ENCODE assay signal across 8 cellular contexts in the genomic region with DNA sequence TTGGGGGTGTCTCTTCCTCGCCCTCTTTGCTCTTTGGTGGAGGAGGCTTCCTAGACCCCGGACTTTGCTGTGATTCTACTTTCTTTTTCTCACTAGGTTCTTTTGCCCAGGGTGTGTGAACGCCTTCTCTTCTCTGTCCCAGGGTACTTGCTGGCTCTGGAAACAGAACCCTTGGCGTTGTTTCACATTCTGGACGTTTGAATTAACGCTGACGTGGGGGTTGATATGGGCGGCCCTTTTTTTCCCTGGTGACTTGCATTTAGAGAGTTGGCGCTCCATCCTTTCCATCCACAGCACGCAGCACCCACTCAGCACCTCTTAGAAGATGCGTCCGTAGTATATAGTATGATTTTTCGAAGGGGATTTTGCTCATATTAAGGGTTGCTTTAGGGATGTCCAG. TPM values are rescaled to one million over a fixed set of nuclear protein-coding genes. Genes with fewer than 3 reads are reported as not detected.
DNase-seq lines count a peak whose midpoint lies in the region; ATAC-seq and TF ChIP-seq lines count a peak whose summit lies in the region.
"Not testable (repeated sequence)": the region's sequence is repeated elsewhere in the genome, so short reads cannot be mapped to it uniquely, and the experiment has no call there.

No MANE protein-coding gene starts in this region.

- not testable (repeated sequence) for H3K9me3 Mint-ChIP-seq in activated CD8-positive, alpha-beta T cell treated with anti-CD3 and anti-CD28 coated beads for 36 hours

- peak overlapping the region; percentile 94 for H3K27ac Mint-ChIP-seq in activated CD8-positive, alpha-beta T cell treated with anti-CD3 and anti-CD28 coated beads for 36 hours

- TF ChIP-seq POLR2A in lower leg skin (IDR thresholded peaks at IDR 0.05); transverse colon (IDR thresholded peaks at IDR 0.05): not testable (repeated sequence)

- TF ChIP-seq CTCF in activated CD8-positive, alpha-beta T cell treated with anti-CD3 and anti-CD28 coated beads for 36 hours (IDR thresholded peaks at IDR 0.05); cardiac fibroblast (IDR thresholded peaks at IDR 0.05; ENCODE audit: low read depth, low read length); fibroblast of the aortic adventitia (IDR thresholded peaks at IDR 0.05; ENCODE audit: insufficient read depth, low read length); lower leg skin (IDR thresholded peaks at IDR 0.05); parathyroid adenoma (IDR thresholded peaks at IDR 0.05); transverse colon (IDR thresholded peaks at IDR 0.05): not testable (repeated sequence)

- not testable (repeated sequence) for H3K27me3 ChIP-seq in NT2/D1 (ENCODE audit: insufficient read depth, insufficient read length); parathyroid adenoma (ENCODE audit: control insufficient read depth, insufficient read depth, low read length); transverse colon

- CTCF ChIA-PET in activated CD8-positive, alpha-beta T cell treated with anti-CD3 and anti-CD28 coated beads for 36 hours (lab: Charles Lee) = interaction anchor here (1.4 kb wide), 1 partner anchor 10 kb away, joined by 3 read pairs; no protein-coding TSS in a partner anchor

- H3K4me3 Mint-ChIP-seq in activated CD8-positive, alpha-beta T cell treated with anti-CD3 and anti-CD28 coated beads for 36 hours = peak overlapping the region; percentile 96

- 5 to 10% methylated on average over 13 of the region's 13 CpGs for WGBS in lower leg skin, 2 donors
- 0 to 7% methylated on average over 1 to 13 of the region's 13 CpGs for WGBS in transverse colon (ENCODE audit: low coverage in 1 of 2), 2 donors

- not testable (repeated sequence) for H3K9me3 ChIP-seq in NT2/D1 (ENCODE audit: insufficient read depth, low read length); parathyroid adenoma (ENCODE audit: control insufficient read depth, low read length); transverse colon

- H3K4me3 ChIP-seq in NT2/D1 (ENCODE audit: insufficient read length, low read depth) (peak overlapping the region; percentile 100), cardiac fibroblast (replicated peaks in 1 of 2; ENCODE audit: low read depth in 2 of 2, low read length in 2 of 2) (peak overlapping the region; percentile 97 to 98), fibroblast of the aortic adventitia (ENCODE audit: low read depth, low read length) (peak overlapping the region; percentile 95), lower leg skin (ENCODE audit: low read depth, poor library complexity, severe bottlenecking) (peak overlapping the region; percentile 99), parathyroid adenoma (ENCODE audit: low read depth, low read length) (peak overlapping the region; percentile 77), transverse colon (peak overlapping the region; percentile 88 to 98 (median 95))

- H3K9ac ChIP-seq in NT2/D1 (ENCODE audit: insufficient read length, low read depth) = peak overlapping the region; percentile 100
- H3K9ac ChIP-seq in parathyroid adenoma = not testable (repeated sequence)

- DNase-seq in ELR (ENCODE audit: low read depth) (peak; percentile 28), cardiac fibroblast (ENCODE audit: low read depth in 2 of 2) (peak; percentile 38 to 43), fibroblast of the aortic adventitia (ENCODE audit: low read depth) (peak; percentile 46)
- not testable (repeated sequence) for DNase-seq in NT2/D1 (ENCODE audit: low read depth, low spot score); activated CD8-positive, alpha-beta T cell treated with anti-CD3 and anti-CD28 coated beads for 36 hours; lower leg skin (ENCODE audit: low spot score in 2 of 2); transverse colon

- POLR2A ChIA-PET in activated CD8-positive, alpha-beta T cell treated with anti-CD3 and anti-CD28 coated beads for 36 hours (lab: Charles Lee) = interaction anchor here (0.8 to 1.4 kb wide), 3 partner anchors 9 to 95 kb away, joined by 3 to 12 read pairs (median 4); no protein-coding TSS in a partner anchor

- H3K27ac ChIP-seq in parathyroid adenoma = peak overlapping the region; percentile 56
- peak overlapping the region; percentile 90 to 96 (median 92) for H3K27ac ChIP-seq in transverse colon

- H3K79me2 ChIP-seq in parathyroid adenoma = peaks cover 28% of the 10 kb centered on the region

- peaks cover 19% of the 10 kb centered on the region for H3K36me3 ChIP-seq in NT2/D1 (ENCODE audit: insufficient read depth, insufficient read length, low read length)
- H3K36me3 ChIP-seq in parathyroid adenoma (ENCODE audit: control insufficient read depth, insufficient read depth, low read length); transverse colon: not testable (repeated sequence)

- not testable (repeated sequence) for H3K4me1 ChIP-seq in NT2/D1 (ENCODE audit: insufficient read depth, insufficient read length); parathyroid adenoma
- H3K4me1 ChIP-seq in transverse colon = peaks cover 9 to 35% (median 20%) of the 10 kb centered on the region in 4 donors

- TF ChIP-seq EP300 in transverse colon (IDR thresholded peaks at IDR 0.05; ENCODE audit: low read depth) = not testable (repeated sequence)

- H3K4me2 ChIP-seq in parathyroid adenoma (ENCODE audit: low read length) = peak overlapping the region; percentile 73

- not testable (repeated sequence) for H3K27me3 Mint-ChIP-seq in activated CD8-positive, alpha-beta T cell treated with anti-CD3 and anti-CD28 coated beads for 36 hours

- in situ Hi-C loops in transverse colon (cut with MboI; ENCODE audit: low pct_ligation_motif_present in 1 of 4, low pct_unique_long_range_greater_than_20kb in 1 of 4, low sequenced_read_pairs in 3 of 4) = not testable (repeated sequence)

- intact Hi-C loops in activated CD8-positive, alpha-beta T cell treated with anti-CD3 and anti-CD28 coated beads for 36 hours (cut with micrococcal nuclease); lower leg skin (cut with DNase I; ENCODE audit: low total_unique reads); transverse colon (cut with DNase I; ENCODE audit: low total_unique reads): not testable (repeated sequence)

- ATAC-seq in activated CD8-positive, alpha-beta T cell treated with anti-CD3 and anti-CD28 coated beads for 36 hours = not testable (repeated sequence)

- peaks cover 27% of the 10 kb centered on the region for H3K36me3 Mint-ChIP-seq in activated CD8-positive, alpha-beta T cell treated with anti-CD3 and anti-CD28 coated beads for 36 hours (ENCODE audit: low read depth)

- peak overlapping the region; percentile 84 for H2AFZ ChIP-seq in parathyroid adenoma

- peaks cover 40% of the 10 kb centered on the region for H3K4me1 Mint-ChIP-seq in activated CD8-positive, alpha-beta T cell treated with anti-CD3 and anti-CD28 coated beads for 36 hours (ENCODE audit: low read depth)

RNA-seq across cellular contexts. Expression of a gene that starts 0.7 kb away (rescaled TPM):
- 10 to 100 TPM; 26.0 to 27.3 TPM for total RNA-seq in activated CD8-positive, alpha-beta T cell treated with anti-CD3 and anti-CD28 coated beads for 36 hours
- 14.1 and 16.4 TPM in 2 replicates for total RNA-seq in fibroblast of the aortic adventitia (ENCODE audit: low replicate concordance)
- total RNA-seq in lower leg skin = 10 to 100 TPM; 34.9 to 61.9 (median 51.1) TPM
- total RNA-seq in transverse colon = 100 to 1,000 TPM in 1 of 4 donors, 10 to 100 TPM in 3; 44.2 to 107 (median 60.3) TPM

RNA-seq across cellular contexts. Expression of a gene that starts 37.0 kb away (rescaled TPM):
- total RNA-seq in activated CD8-positive, alpha-beta T cell treated with anti-CD3 and anti-CD28 coated beads for 36 hours = 1 to 10 TPM; 1.2 to 1.4 TPM
- 0.65 and 1.3 TPM in 2 replicates for total RNA-seq in fibroblast of the aortic adventitia (ENCODE audit: low replicate concordance)
- total RNA-seq in lower leg skin = 1 to 10 TPM; 1.3 to 5.0 (median 2.0) TPM
- total RNA-seq in transverse colon = 1 to 10 TPM in 1 of 4 donors, not detected in 3; 1.3 TPM
